Comparison of ENCODE assay signal across 10 cellular contexts in the genomic region with DNA sequence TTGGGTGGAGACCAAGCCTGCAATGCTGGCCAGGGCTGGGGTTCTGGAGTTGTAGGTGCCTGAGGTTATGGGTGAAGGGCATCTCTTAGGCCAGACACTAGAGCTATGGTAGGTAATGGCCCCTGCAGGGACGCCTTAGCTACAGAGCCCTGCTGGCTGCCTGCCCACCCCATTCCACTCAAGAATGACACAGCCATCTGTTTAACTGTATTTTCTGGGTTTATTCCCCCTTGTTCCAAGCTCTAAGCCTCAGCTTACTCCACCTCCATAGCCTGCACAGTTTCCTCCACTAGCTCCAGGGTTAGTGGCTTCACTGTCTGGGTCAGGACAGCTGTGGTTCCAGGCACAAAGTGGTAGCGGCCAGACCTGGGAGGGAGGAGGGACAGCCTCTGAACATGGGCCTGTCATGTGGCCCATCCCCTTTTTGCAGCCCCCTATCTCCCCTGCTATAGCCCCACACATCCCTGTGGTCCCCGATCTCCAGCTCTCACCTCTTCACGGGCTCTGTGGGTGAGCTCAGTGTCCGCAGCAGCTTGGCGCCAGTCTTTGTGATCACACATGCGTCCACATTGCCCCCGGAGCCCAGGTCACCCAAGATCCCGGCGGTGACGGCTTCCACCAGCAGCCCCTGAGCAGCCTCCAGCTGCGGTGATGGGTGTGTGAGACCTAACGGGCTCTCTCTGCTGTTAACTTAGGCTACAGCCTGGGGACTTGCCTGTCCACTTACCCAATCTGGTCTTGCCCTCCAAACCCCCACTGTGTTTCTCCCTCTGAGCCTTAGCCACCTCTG. TPM values are rescaled to one million over a fixed set of nuclear protein-coding genes. Genes with fewer than 3 reads are reported as not detected.
DNase-seq lines count a peak whose midpoint lies in the region; TF ChIP-seq lines count a peak whose summit lies in the region.
"Had no signal": no experiment of that assay in that cellular context is flagged by ENCODE, and none has a peak within 500 bp of the region (broad histone marks: within the 10 kb centered on the region; RNA-seq: fewer than 3 reads in every experiment).

No MANE protein-coding gene starts in this region.

- H3K4me1 Mint-ChIP-seq in endothelial cell (ENCODE audit: unreplicated experiment) = peaks cover 18% of the 10 kb centered on the region

- no peak overlapping the region for H3K27ac Mint-ChIP-seq in endothelial cell (ENCODE audit: unreplicated experiment)

- DNase-seq in D341Med (ENCODE audit: low spot score) (peak; percentile 50), NCI-H69 (lab: John Stamatoyannopoulos, UW) (peak; percentile 29), endothelial cell (ENCODE audit: low spot score) (no peak), thyroid gland (no peak), NCI-H1105 treated with DMSO at 0.1 percent for 48 hours (lab: John Stamatoyannopoulos, UW) (no peak), AG08396 (ENCODE audit: low spot score) (no peak)
- DNase-seq in activated CD8-positive, alpha-beta memory T cell treated with anti-CD3 and anti-CD28 coated beads for 24 hours = no peak
- DNase-seq: activated CD4-positive, alpha-beta T cell treated with anti-CD3 and anti-CD28 coated beads for 1 hour had no signal

- H3K27ac ChIP-seq in neutrophil (peak overlapping the region; percentile 95), thyroid gland (no peak overlapping the region)

- no peaks in the 10 kb centered on the region for H3K9me3 Mint-ChIP-seq in endothelial cell (ENCODE audit: unreplicated experiment)

- TF ChIP-seq POLR2A in thyroid gland (IDR thresholded peaks at IDR 0.05) = no peak

- no peaks in the 10 kb centered on the region for H3K27me3 ChIP-seq in neutrophil
- H3K27me3 ChIP-seq in thyroid gland = no peaks in the 10 kb centered on the region

- peaks cover 36% of the 10 kb centered on the region for H3K27me3 Mint-ChIP-seq in endothelial cell (ENCODE audit: unreplicated experiment)

- peak overlapping the region; percentile 98 for H3K4me3 Mint-ChIP-seq in endothelial cell (ENCODE audit: unreplicated experiment)

- H3K9me3 ChIP-seq in neutrophil = no peaks in the 10 kb centered on the region
- H3K9me3 ChIP-seq in thyroid gland = no peaks in the 10 kb centered on the region
- H3K9me3 ChIP-seq: mucosa of descending colon had no signal

- intact Hi-C loops in thyroid gland (cut with DNase I) = loop anchor here (10.0 kb wide), 1 partner anchor 270 kb away; a partner anchor contains a TSS

- TF ChIP-seq CTCF in endothelial cell (IDR thresholded peaks at IDR 0.05; ENCODE audit: unreplicated experiment) (no peak), neutrophil (IDR thresholded peaks at IDR 0.05) (no peak), thyroid gland (IDR thresholded peaks at IDR 0.05) (no peak)

- H3K4me1 ChIP-seq in neutrophil (ENCODE audit: control insufficient read depth in 1 of 2, insufficient read depth in 1 of 2, low read depth in 1 of 2, low read length in 1 of 2) (peaks cover 21 to 24% of the 10 kb centered on the region in 2 experiments), thyroid gland (peaks cover 7 to 15% of the 10 kb centered on the region in 2 donors)

- WGBS in thyroid gland, 2 donors = 63 to 68% methylated on average over 13 of the region's 13 CpGs

- H3K36me3 ChIP-seq in neutrophil (peaks cover 56% of the 10 kb centered on the region), thyroid gland (no peaks in the 10 kb centered on the region)

- H3K36me3 Mint-ChIP-seq in endothelial cell (ENCODE audit: low read depth, unreplicated experiment) = peaks cover 8% of the 10 kb centered on the region

- no peak overlapping the region for H3K4me3 ChIP-seq in neutrophil (ENCODE audit: low read depth in 1 of 2, low read length in 1 of 2)
- no peak overlapping the region for H3K4me3 ChIP-seq in thyroid gland (replicated peaks in 1 of 3)
- H3K4me3 ChIP-seq: mucosa of descending colon had no signal

RNA-seq across cellular contexts. Expression of a gene that starts 2.1 kb away (rescaled TPM):
- total RNA-seq in endothelial cell (ENCODE audit: unreplicated experiment) (15.3 TPM), thyroid gland (10 to 100 TPM; 22.9 to 39.7 (median 32.5) TPM)

RNA-seq across cellular contexts. Expression of a gene that starts 2.8 kb away (rescaled TPM):
- 0.56 TPM for total RNA-seq in endothelial cell (ENCODE audit: unreplicated experiment)
- under 1 TPM in 2 of 4 donors, not detected in 2; 0.34 to 0.94 TPM for total RNA-seq in thyroid gland

RNA-seq across cellular contexts. Expression of a gene that starts 9.4 kb away (rescaled TPM):
- total RNA-seq in endothelial cell (ENCODE audit: unreplicated experiment) (17.0 TPM), thyroid gland (10 to 100 TPM in 3 of 4 donors, 1 to 10 TPM in 1; 9.9 to 16.4 (median 13.4) TPM)

RNA-seq across cellular contexts. Expression of a gene that starts 33.9 kb away (rescaled TPM):
- 44.2 TPM for total RNA-seq in endothelial cell (ENCODE audit: unreplicated experiment)
- 10 to 100 TPM; 47.0 to 65.1 (median 51.7) TPM for total RNA-seq in thyroid gland

RNA-seq across cellular contexts. Expression of a gene that starts 41.4 kb away (rescaled TPM):
- 47.5 TPM for total RNA-seq in endothelial cell (ENCODE audit: unreplicated experiment)
- 10 to 100 TPM; 20.3 to 35.7 (median 28.8) TPM for total RNA-seq in thyroid gland

Comparison
In these comparisons a context has a peak if more than half of its experiments do, and no peak if none do; other contexts are left out.
1. DNase-seq: peak in D341Med (single experiment) and NCI-H69 (single experiment); none in endothelial cell (single experiment), thyroid gland (0 of 2), NCI-H1105 treated with DMSO at 0.1 percent for 48 hours (single experiment), AG08396 (single experiment) and activated CD8-positive, alpha-beta memory T cell treated with anti-CD3 and anti-CD28 coated beads for 24 hours (single experiment).